23 cellular contexts compared by ENCODE assay signal in the genomic region with DNA sequence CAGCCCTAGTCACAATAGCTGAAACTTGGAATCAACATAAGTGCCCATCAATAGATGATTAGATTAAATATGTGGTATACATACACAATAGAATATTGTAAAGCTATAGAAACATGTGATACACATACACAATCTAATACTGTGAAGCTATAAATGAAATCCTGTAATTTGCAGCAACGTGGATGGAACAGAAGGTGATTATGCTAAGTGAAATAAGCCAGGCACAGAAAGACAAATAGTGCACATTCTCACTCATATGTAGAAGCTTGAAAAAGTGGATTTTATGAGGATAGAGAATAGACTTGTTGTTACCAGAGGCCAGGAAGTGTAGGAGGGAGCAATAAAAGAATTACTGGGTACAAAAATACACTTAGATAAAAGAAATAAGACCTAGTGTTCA.
"Had no signal": no experiment of that assay in that cellular context is flagged by ENCODE, and none has a peak within 500 bp of the region (broad histone marks: within the 10 kb centered on the region; RNA-seq: fewer than 3 reads in every experiment).

No MANE protein-coding gene starts in this region.

- DNase-seq: nephron progenitor cell; nucleus accumbens; posterior cingulate gyrus; psoas muscle; right cardiac atrium; right lobe of liver; sigmoid colon; small intestine; stimulated activated CD4-positive, alpha-beta T cell treated with anti-CD3 and anti-CD28 coated beads, Interleukin-15, amount 100 ng/mL, for 24 hours; stimulated activated CD4-positive, alpha-beta T cell treated with anti-CD3 and anti-CD28 coated beads, Interleukin-2, amount 100 ng/mL, for 24 hours; stimulated activated CD4-positive, alpha-beta T cell treated with anti-CD3 and anti-CD28 coated beads, Interleukin-2, amount 100 ng/mL, for 48 hours; stimulated activated CD4-positive, alpha-beta T cell treated with anti-CD3 and anti-CD28 coated beads, Interleukin-4, amount 100 ng/mL, for 24 hours; stimulated activated naive B cell treated with anti-CD40 and anti-IgM and Interleukin-4, amounts not matched to agents 10 μg/mL and 1 μg/mL and 100 μg/mL, for 72 hours; stimulated activated naive CD4-positive, alpha-beta T cell treated with Interleukin-2 at 50 U/mL for 16 hours; stomach; thyroid gland; trophoblast cell; upper lobe of left lung had no signal

- H3K27ac ChIP-seq: neutrophil, parathyroid adenoma, psoas muscle, right lobe of liver, sigmoid colon, stomach, thoracic aorta, thyroid gland, tibial nerve, upper lobe of left lung, vagina had no signal
